8 cellular contexts compared by ENCODE assay signal in the genomic region with DNA sequence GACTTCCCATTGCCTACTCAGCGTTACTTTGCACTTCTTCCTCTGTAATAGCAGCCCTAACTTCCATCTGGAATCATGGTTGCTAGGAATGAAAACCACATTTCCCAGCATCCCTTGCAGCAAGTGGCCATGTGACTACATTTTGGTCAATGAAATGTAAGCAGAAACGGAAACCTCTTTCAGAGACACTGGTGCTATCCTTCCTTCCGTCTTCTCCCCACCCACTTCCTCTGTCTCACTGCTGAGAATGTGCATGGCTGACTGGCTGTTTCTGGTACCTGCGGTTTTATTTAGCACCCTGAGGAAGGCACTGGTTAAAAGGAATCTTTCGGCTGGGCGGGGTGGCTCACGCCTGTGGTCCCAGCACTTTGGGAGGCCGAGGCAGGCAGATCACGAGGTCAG.
DNase-seq lines count a peak whose midpoint lies in the region; TF ChIP-seq lines count a peak whose summit lies in the region.

No MANE protein-coding gene starts in this region.

- peaks cover 9% of the 10 kb centered on the region for H3K4me1 ChIP-seq in testis
- H3K4me1 ChIP-seq in prostate gland (replicated peaks): no peaks in the 10 kb centered on the region

- TF ChIP-seq CTCF in Calu3 (IDR thresholded peaks at IDR 0.05; ENCODE audit: unreplicated experiment): no peak
- TF ChIP-seq CTCF in testis (IDR thresholded peaks at IDR 0.05): no peak
- TF ChIP-seq CTCF in prostate gland (IDR thresholded peaks at IDR 0.05): no peak

- H3K27me3 ChIP-seq in H7 (ENCODE audit: control insufficient read depth, insufficient read depth, low read length) (peaks cover 2% of the 10 kb centered on the region; the same call in 1 of the 2 replicates), testis (no peaks in the 10 kb centered on the region), prostate gland (replicated peaks; ENCODE audit: insufficient read depth) (no peaks in the 10 kb centered on the region)

- WGBS in testis, 2 donors: 68 to 76% methylated on average over 9 of the region's 9 CpGs
- WGBS in prostate gland: 83% methylated on average over 9 of the region's 9 CpGs

- H3K27ac Mint-ChIP-seq in Calu3 (ENCODE audit: unreplicated experiment): no peak overlapping the region

- peak; percentile 24 for DNase-seq in Calu3
- peak; percentile 52 for DNase-seq in H7
- DNase-seq in OCI-M1 (lab: John Stamatoyannopoulos, UW): peak; percentile 86
- peak; percentile 68 for DNase-seq in activated T-cell treated with anti-CD3 and anti-CD28 coated beads for 24 hours (ENCODE audit: low read depth)
- DNase-seq in kidney tubule cell (ENCODE audit: low spot score): peak; percentile 36
- DNase-seq in testis: peak; percentile 60
- DNase-seq in NCI-H510A (lab: John Stamatoyannopoulos, UW): no peak
- DNase-seq in prostate gland (ENCODE audit: low spot score): no peak

- H3K27me3 Mint-ChIP-seq in Calu3 (ENCODE audit: unreplicated experiment): peaks cover 74% of the 10 kb centered on the region

- CTCF ChIA-PET in Calu3 (lab: Charles Lee): no interaction called here

- TF ChIP-seq POLR2A in testis (IDR thresholded peaks at IDR 0.05): no peak
- no peak for TF ChIP-seq POLR2A in prostate gland (IDR thresholded peaks at IDR 0.05)

- intact Hi-C loops in Calu3 (cut with micrococcal nuclease; ENCODE audit: unreplicated experiment): no loop called here
- intact Hi-C loops in testis (cut with DNase I; ENCODE audit: low total_unique reads): no loop called here
- intact Hi-C loops in prostate gland (cut with DNase I): no loop called here

- H3K9me3 ChIP-seq in testis (no peaks in the 10 kb centered on the region), prostate gland (no peaks in the 10 kb centered on the region)

- BruUV-seq in Calu3 (replicated peaks; lab: Mats Ljungman, UMichigan): no TSS peak

- H3K4me3 Mint-ChIP-seq in Calu3 (ENCODE audit: low read depth, unreplicated experiment): no peak overlapping the region

- no peaks in the 10 kb centered on the region for H3K9me3 Mint-ChIP-seq in Calu3 (ENCODE audit: low read depth, unreplicated experiment)

- H3K4me3 ChIP-seq in H7 (ENCODE audit: insufficient read depth, low read depth, low read length): no peak overlapping the region
- no peak overlapping the region for H3K4me3 ChIP-seq in testis
- H3K4me3 ChIP-seq in prostate gland: no peak overlapping the region

- H3K36me3 ChIP-seq in H7 (replicated peaks; ENCODE audit: control insufficient read depth, insufficient read depth, low read length) (no peaks in the 10 kb centered on the region), testis (ENCODE audit: low read depth, missing control alignments) (no peaks in the 10 kb centered on the region), prostate gland (no peaks in the 10 kb centered on the region)

- peaks cover 7% of the 10 kb centered on the region for H3K4me1 Mint-ChIP-seq in Calu3 (ENCODE audit: low read depth, unreplicated experiment)

- H3K27ac ChIP-seq in testis (no peak overlapping the region), prostate gland (no peak overlapping the region)

- H3K36me3 Mint-ChIP-seq in Calu3 (ENCODE audit: insufficient read depth, unreplicated experiment): no peaks in the 10 kb centered on the region

Comparison
In these comparisons a context has a peak if more than half of its experiments do, and no peak if none do; other contexts are left out.
1. DNase-seq: peak in Calu3 (single experiment), H7 (single experiment), OCI-M1 (single experiment), activated T-cell treated with anti-CD3 and anti-CD28 coated beads for 24 hours (single experiment), kidney tubule cell (single experiment) and testis (single experiment); none in NCI-H510A (single experiment) and prostate gland (single experiment).